Comparison of ENCODE assay signal across 17 cellular contexts in the genomic region with DNA sequence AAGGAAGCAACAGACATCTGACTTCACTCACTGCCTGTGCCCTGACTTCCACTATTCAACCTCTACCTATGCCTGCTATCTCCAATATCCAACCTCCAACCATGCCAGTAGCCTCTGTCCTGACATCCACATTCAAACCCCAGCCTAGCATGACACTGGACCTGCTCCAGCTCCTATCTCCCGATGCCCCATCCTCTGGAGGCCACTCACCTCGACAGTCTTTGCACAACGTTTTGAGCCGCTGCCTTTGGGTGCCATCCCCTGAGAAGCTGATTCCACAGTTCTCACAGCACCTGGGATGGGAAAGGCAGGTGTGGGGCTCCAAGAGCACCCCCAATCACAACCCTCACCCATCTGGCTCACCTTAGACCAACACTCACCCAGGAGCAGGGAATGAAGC. TPM values are rescaled to one million over a fixed set of nuclear protein-coding genes. Genes with fewer than 3 reads are reported as not detected.
A peak's percentile ranks its signal among the peaks of the same experiment; 100 is the strongest.
DNase-seq lines count a peak whose midpoint lies in the region; FAIRE-seq and TF ChIP-seq lines count a peak whose summit lies in the region.
"Had no signal": no experiment of that assay in that cellular context is flagged by ENCODE, and none has a peak within 500 bp of the region (broad histone marks: within the 10 kb centered on the region; RNA-seq: fewer than 3 reads in every experiment).

No MANE protein-coding gene starts in this region.

- H3K4me1 Mint-ChIP-seq in activated CD4-positive, alpha-beta T cell treated with anti-CD3 and anti-CD28 coated beads, Interleukin-2, amount 10 ng/mL, durations not matched to agents 7 days and 5 days: peaks cover 20% of the 10 kb centered on the region
- H3K4me1 Mint-ChIP-seq in CD14-positive monocyte (peaks cover 20% of the 10 kb centered on the region), astrocyte (ENCODE audit: low read depth, unreplicated experiment) (peaks cover 16% of the 10 kb centered on the region), progenitor cell of endocrine pancreas (ENCODE audit: low read depth) (peaks cover 18% of the 10 kb centered on the region)

- no peak overlapping the region for H3K27ac ChIP-seq in astrocyte (ENCODE audit: low read depth, low read length)
- peak overlapping the region; percentile 30 for H3K27ac ChIP-seq in keratinocyte (ENCODE audit: control insufficient read depth, insufficient read depth, low read length)
- H3K27ac ChIP-seq: BLaER1 had no signal

- no peak for DNase-seq in activated CD4-positive, alpha-beta T cell treated with anti-CD3 and anti-CD28 coated beads, Interleukin-2, amount 10 ng/mL, durations not matched to agents 7 days and 5 days
- DNase-seq in activated CD4-positive, alpha-beta T cell treated with anti-CD3 and anti-CD28 coated beads for 4 hours: no peak
- DNase-seq in CD14-positive monocyte (ENCODE audit: low spot score) (no peak), astrocyte (ENCODE audit: low read depth) (no peak), keratinocyte (ENCODE audit: low read depth, low spot score) (no peak), progenitor cell of endocrine pancreas (ENCODE audit: low spot score, unreplicated experiment) (no peak), NAMALWA (ENCODE audit: low spot score) (no peak)
- DNase-seq: 8988T; AML-193; CD4-positive, CD25-positive, alpha-beta regulatory T cell; DMS53; GF-D8; HCEC 1CT; HFFc6 had no signal

- CTCF ChIA-PET in activated CD4-positive, alpha-beta T cell treated with anti-CD3 and anti-CD28 coated beads, Interleukin-2, amount 10 ng/mL, durations not matched to agents 7 days and 5 days (lab: Charles Lee): interaction anchor here (1.2 to 1.5 kb wide), 3 partner anchors 8 to 81 kb away, joined by 3 to 4 read pairs (median 3); no protein-coding TSS in a partner anchor

- H2AFZ ChIP-seq in astrocyte (ENCODE audit: low read depth, low read length) (no peak overlapping the region), keratinocyte (ENCODE audit: control insufficient read depth, low read length) (no peak overlapping the region)

- POLR2A ChIA-PET in activated CD4-positive, alpha-beta T cell treated with anti-CD3 and anti-CD28 coated beads, Interleukin-2, amount 10 ng/mL, durations not matched to agents 7 days and 5 days (lab: Charles Lee): no interaction called here

- peaks cover 50% of the 10 kb centered on the region for H3K36me3 ChIP-seq in astrocyte (ENCODE audit: insufficient read depth, low read length)
- H3K36me3 ChIP-seq in keratinocyte (ENCODE audit: control insufficient read depth in 2 of 2, extremely low read depth in 1 of 2, insufficient read depth in 2 of 2, low read length in 2 of 2): peaks cover 47 to 68% of the 10 kb centered on the region in 2 experiments

- H3K4me1 ChIP-seq in astrocyte (ENCODE audit: insufficient read depth, low read length) (peaks cover 22% of the 10 kb centered on the region), keratinocyte (ENCODE audit: control insufficient read depth, extremely low read depth, insufficient read depth, low read length) (peaks cover 28% of the 10 kb centered on the region)

- H4K20me1 ChIP-seq in astrocyte (ENCODE audit: insufficient read depth, low read length) (peaks cover 49% of the 10 kb centered on the region), keratinocyte (ENCODE audit: control insufficient read depth, extremely low read depth, insufficient read depth, low read length) (no peaks in the 10 kb centered on the region)

- H3K27me3 ChIP-seq in astrocyte (ENCODE audit: insufficient read depth, low read length) (no peaks in the 10 kb centered on the region), keratinocyte (ENCODE audit: control insufficient read depth, extremely low read depth, insufficient read depth, low read length) (no peaks in the 10 kb centered on the region)
- H3K27me3 ChIP-seq: BLaER1 had no signal

- H3K27me3 Mint-ChIP-seq in activated CD4-positive, alpha-beta T cell treated with anti-CD3 and anti-CD28 coated beads, Interleukin-2, amount 10 ng/mL, durations not matched to agents 7 days and 5 days: no peaks in the 10 kb centered on the region
- H3K27me3 Mint-ChIP-seq in CD14-positive monocyte (ENCODE audit: low read depth in 3 of 3) (no peaks in the 10 kb centered on the region), astrocyte (ENCODE audit: low read depth, unreplicated experiment) (no peaks in the 10 kb centered on the region), progenitor cell of endocrine pancreas (no peaks in the 10 kb centered on the region)
- H3K27me3 Mint-ChIP-seq: CD4-positive, CD25-positive, alpha-beta regulatory T cell; IgD-negative memory B cell had no signal

- no peaks in the 10 kb centered on the region for H3K9me3 Mint-ChIP-seq in activated CD4-positive, alpha-beta T cell treated with anti-CD3 and anti-CD28 coated beads, Interleukin-2, amount 10 ng/mL, durations not matched to agents 7 days and 5 days
- peaks cover 0 to 2% (median 0%) of the 10 kb centered on the region in 7 donors for H3K9me3 Mint-ChIP-seq in CD14-positive monocyte
- H3K9me3 Mint-ChIP-seq in astrocyte (ENCODE audit: unreplicated experiment): no peaks in the 10 kb centered on the region
- no peaks in the 10 kb centered on the region for H3K9me3 Mint-ChIP-seq in progenitor cell of endocrine pancreas (ENCODE audit: low read depth)
- H3K9me3 Mint-ChIP-seq: CD4-positive, CD25-positive, alpha-beta regulatory T cell; HFFc6; IgD-negative memory B cell had no signal

- H3K27ac Mint-ChIP-seq in activated CD4-positive, alpha-beta T cell treated with anti-CD3 and anti-CD28 coated beads, Interleukin-2, amount 10 ng/mL, durations not matched to agents 7 days and 5 days: peak overlapping the region; percentile 4
- H3K27ac Mint-ChIP-seq in CD14-positive monocyte: peak overlapping the region in 5 of 7 donors; percentile 0 to 66 (median 50)
- peak overlapping the region; percentile 18 for H3K27ac Mint-ChIP-seq in astrocyte (ENCODE audit: unreplicated experiment)
- no peak overlapping the region for H3K27ac Mint-ChIP-seq in progenitor cell of endocrine pancreas
- H3K27ac Mint-ChIP-seq: CD4-positive, CD25-positive, alpha-beta regulatory T cell; HFFc6; IgD-negative memory B cell had no signal

- no peak overlapping the region for H3K4me3 Mint-ChIP-seq in activated CD4-positive, alpha-beta T cell treated with anti-CD3 and anti-CD28 coated beads, Interleukin-2, amount 10 ng/mL, durations not matched to agents 7 days and 5 days
- H3K4me3 Mint-ChIP-seq in CD14-positive monocyte (no peak overlapping the region), astrocyte (ENCODE audit: unreplicated experiment) (no peak overlapping the region), progenitor cell of endocrine pancreas (ENCODE audit: low read depth) (no peak overlapping the region)
- H3K4me3 Mint-ChIP-seq: HFFc6, IgD-negative memory B cell had no signal

- no peak overlapping the region for H3K4me3 ChIP-seq in astrocyte (ENCODE audit: insufficient read depth, low read depth, low read length)
- H3K4me3 ChIP-seq in keratinocyte (ENCODE audit: control insufficient read depth in 2 of 3, extremely low read depth in 1 of 3, insufficient read depth in 2 of 3, low read depth in 1 of 3, low read length in 3 of 3): no peak overlapping the region
- H3K4me3 ChIP-seq: BLaER1 had no signal

- H3K9me3 ChIP-seq in astrocyte (ENCODE audit: insufficient read depth, low read depth, low read length) (no peaks in the 10 kb centered on the region), keratinocyte (ENCODE audit: control insufficient read depth, low read depth, low read length) (no peaks in the 10 kb centered on the region)
- H3K9me3 ChIP-seq: BLaER1 had no signal

- H3K36me3 Mint-ChIP-seq in activated CD4-positive, alpha-beta T cell treated with anti-CD3 and anti-CD28 coated beads, Interleukin-2, amount 10 ng/mL, durations not matched to agents 7 days and 5 days (ENCODE audit: low read depth): peaks cover 64% of the 10 kb centered on the region
- peaks cover 63 to 67% of the 10 kb centered on the region in 2 donors for H3K36me3 Mint-ChIP-seq in CD14-positive monocyte
- peaks cover 32% of the 10 kb centered on the region for H3K36me3 Mint-ChIP-seq in astrocyte (ENCODE audit: low read depth, unreplicated experiment)
- H3K36me3 Mint-ChIP-seq in progenitor cell of endocrine pancreas (ENCODE audit: insufficient read depth): peaks cover 34% of the 10 kb centered on the region

- TF ChIP-seq CTCF in CD14-positive monocyte (IDR thresholded peaks at IDR 0.05) (no peak), astrocyte (IDR thresholded peaks at IDR 0.05; ENCODE audit: insufficient read depth, low read depth, low read length) (no peak), keratinocyte (optimal IDR thresholded peaks at IDR 0.05 in 1 of 3, IDR thresholded peaks at IDR 0.05 in 1 of 3, conservative IDR thresholded peaks at IDR 0.05 in 1 of 3; ENCODE audit: extremely low read depth in 1 of 3, insufficient read depth in 2 of 3, low read length in 3 of 3) (no peak), progenitor cell of endocrine pancreas (IDR thresholded peaks at IDR 0.05; ENCODE audit: unreplicated experiment) (no peak)

- no peak overlapping the region for H3K4me2 ChIP-seq in astrocyte (ENCODE audit: low read length)
- no peak overlapping the region for H3K4me2 ChIP-seq in keratinocyte (ENCODE audit: control insufficient read depth, extremely low read depth, insufficient read depth, low read depth, low read length)
- H3K4me2 ChIP-seq: BLaER1 had no signal

- H3K9ac ChIP-seq in astrocyte (ENCODE audit: low read length) (no peak overlapping the region), keratinocyte (ENCODE audit: control insufficient read depth, extremely low read depth, insufficient read depth, low read length) (no peak overlapping the region)
- H3K9ac ChIP-seq: BLaER1 had no signal

- FAIRE-seq in astrocyte (lab: Jason Lieb, UNC) (no peak), keratinocyte (lab: Jason Lieb, UNC) (no peak)
- FAIRE-seq: H1 had no signal

- intact Hi-C loops in CD14-positive monocyte (cut with micrococcal nuclease): no loop called here

- peaks cover 3% of the 10 kb centered on the region for H3K9me1 ChIP-seq in keratinocyte (ENCODE audit: control insufficient read depth, extremely low read depth, insufficient read depth, low read length)

- dilution Hi-C loops in keratinocyte (cut with MboI; ENCODE audit: extremely low pct_ligation_motif_present, low sequenced_read_pairs): no loop called here

- H3K79me2 ChIP-seq in astrocyte (ENCODE audit: insufficient read depth, low read length) (peaks cover 51% of the 10 kb centered on the region), keratinocyte (ENCODE audit: control insufficient read depth, insufficient read depth, low read length) (peaks cover 52% of the 10 kb centered on the region)

RNA-seq across cellular contexts. Expression of gene MBD1, which starts 4.9 kb away (rescaled TPM):
- 10 to 100 TPM; 91.6 to 96.2 TPM for total RNA-seq in activated CD4-positive, alpha-beta T cell treated with anti-CD3 and anti-CD28 coated beads, Interleukin-2, amount 10 ng/mL, durations not matched to agents 7 days and 5 days
- 10 to 100 TPM; 13.2 to 17.4 TPM for polyA plus RNA-seq in CD14-positive monocyte
- 62.8 and 74.4 TPM in 2 replicates for total RNA-seq in astrocyte
- polyA plus RNA-seq in keratinocyte: 64.2 to 77.5 TPM (median 73.9 TPM) in 3 replicates
- 50.0 TPM for polyA plus RNA-seq in keratinocyte (2011; ENCODE audit: low read depth)
- 46.4 and 65.0 TPM in 2 replicates for polyA plus RNA-seq in keratinocyte (2011; cell fraction: cytosol; rRNA removed)
- 196 TPM in 2 replicates for polyA plus RNA-seq in keratinocyte (2011; cell fraction: nucleus; rRNA removed)
- 56.9 and 76.5 TPM in 2 replicates for polyA plus RNA-seq in keratinocyte (2012; ENCODE audit: low replicate concordance)
- 53.6 to 123 TPM (median 64.1 TPM) in 3 replicates for polyA minus RNA-seq in keratinocyte
- polyA minus RNA-seq in keratinocyte (2011; cell fraction: cytosol; rRNA and poly(A)+ RNA removed): 95.5 TPM
- polyA minus RNA-seq in keratinocyte (2011; cell fraction: nucleus; rRNA and poly(A)+ RNA removed): 75.7 and 78.0 TPM in 2 replicates
- 89.6 and 96.0 TPM in 2 replicates for total RNA-seq in progenitor cell of endocrine pancreas

RNA-seq across cellular contexts. Expression of gene CFAP53, which starts 10.2 kb away (rescaled TPM):
- under 1 TPM; 0.50 to 0.56 TPM for total RNA-seq in activated CD4-positive, alpha-beta T cell treated with anti-CD3 and anti-CD28 coated beads, Interleukin-2, amount 10 ng/mL, durations not matched to agents 7 days and 5 days
- polyA plus RNA-seq in CD14-positive monocyte (under 1 TPM in 1 of 2 donors, not detected in 1; 0.14 TPM), keratinocyte (0.44 to 0.70 TPM (median 0.59 TPM) in 3 replicates)
- total RNA-seq in astrocyte (0.46 and 0.68 TPM in 2 replicates), progenitor cell of endocrine pancreas (1.5 and 1.7 TPM in 2 replicates)
- polyA plus RNA-seq in keratinocyte (2011; ENCODE audit: low read depth): 45.5 TPM
- 0.29 and 0.40 TPM in 2 replicates for polyA plus RNA-seq in keratinocyte (2011; cell fraction: cytosol; rRNA removed)
- 0.65 and 0.92 TPM in 2 replicates for polyA plus RNA-seq in keratinocyte (2011; cell fraction: nucleus; rRNA removed)
- polyA plus RNA-seq in keratinocyte (2012; ENCODE audit: low replicate concordance): 0.50 and 5.9 TPM in 2 replicates
- polyA minus RNA-seq in keratinocyte: 0.19 TPM in 1 of 3 replicates, not detected in the others
- polyA minus RNA-seq in keratinocyte (2011; cell fraction: cytosol; rRNA and poly(A)+ RNA removed): not detected
- 0.21 TPM in 1 of 2 replicates, not detected in the other for polyA minus RNA-seq in keratinocyte (2011; cell fraction: nucleus; rRNA and poly(A)+ RNA removed)
- polyA plus RNA-seq: IgD-negative memory B cell had no signal

RNA-seq across cellular contexts. Expression of gene CXXC1, which starts 11.0 kb away (rescaled TPM):
- total RNA-seq in activated CD4-positive, alpha-beta T cell treated with anti-CD3 and anti-CD28 coated beads, Interleukin-2, amount 10 ng/mL, durations not matched to agents 7 days and 5 days: 100 to 1,000 TPM; 125 to 139 TPM
- polyA plus RNA-seq in CD14-positive monocyte (10 to 100 TPM; 30.9 to 33.4 TPM), keratinocyte (33.6 to 49.0 TPM (median 44.1 TPM) in 3 replicates)
- total RNA-seq in astrocyte (46.3 and 50.6 TPM in 2 replicates), progenitor cell of endocrine pancreas (109 and 118 TPM in 2 replicates)
- polyA plus RNA-seq in keratinocyte (2011; ENCODE audit: low read depth): 112 TPM
- 15.1 and 33.3 TPM in 2 replicates for polyA plus RNA-seq in keratinocyte (2011; cell fraction: cytosol; rRNA removed)
- 106 and 110 TPM in 2 replicates for polyA plus RNA-seq in keratinocyte (2011; cell fraction: nucleus; rRNA removed)
- polyA plus RNA-seq in keratinocyte (2012; ENCODE audit: low replicate concordance): 52.2 and 56.7 TPM in 2 replicates
- 29.1 to 50.9 TPM (median 37.0 TPM) in 3 replicates for polyA minus RNA-seq in keratinocyte
- 31.7 TPM for polyA minus RNA-seq in keratinocyte (2011; cell fraction: cytosol; rRNA and poly(A)+ RNA removed)
- polyA minus RNA-seq in keratinocyte (2011; cell fraction: nucleus; rRNA and poly(A)+ RNA removed): 25.6 and 34.9 TPM in 2 replicates
